In genomic region chr10:62562795-62563194, GRCh38 we compare ENCODE assay signal across 19 cellular contexts.
DNase-seq lines count a peak whose midpoint lies in the region; ATAC-seq, FAIRE-seq and TF ChIP-seq lines count a peak whose summit lies in the region.
"Had no signal": no experiment of that assay in that cellular context is flagged by ENCODE, and none has a peak within 500 bp of the region (broad histone marks: within the 10 kb centered on the region; RNA-seq: fewer than 3 reads in every experiment).

No MANE protein-coding gene starts in this region.

- H3K4me3 ChIP-seq in neural progenitor cell, result no peak overlapping the region
- H3K4me3 ChIP-seq: MG63, SK-N-MC had no signal

- intact Hi-C loops in natural killer cell (cut with micrococcal nuclease), result no loop called here

- no peaks in the 10 kb centered on the region for H3K36me3 ChIP-seq in neural progenitor cell
- H3K36me3 ChIP-seq: BE2C, MG63 had no signal

- TF ChIP-seq CTCF in natural killer cell (IDR thresholded peaks at IDR 0.05) (no peak), neural progenitor cell (IDR thresholded peaks at IDR 0.05) (no peak)

- no peaks in the 10 kb centered on the region for H4K20me1 ChIP-seq in neural progenitor cell (ENCODE audit: low read depth)

- H3K79me2 ChIP-seq in neural progenitor cell (ENCODE audit: low read depth), result no peaks in the 10 kb centered on the region

- ATAC-seq in natural killer cell treated with Interleukin-12 subunit alpha and Interleukin-12 subunit beta and Interleukin-15 and Interleukin-18, amount 100 ng/mL, for 72 hours, result peak in 1 of 2 donors; percentile 70
- ATAC-seq in natural killer cell (no peak), HG03139 (IDR thresholded peaks at IDR 0.05; ENCODE audit: unreplicated experiment) (no peak), HG03378 (IDR thresholded peaks at IDR 0.05; ENCODE audit: unreplicated experiment) (no peak)
- ATAC-seq in activated T-helper 17 cell treated with anti-CD3 and anti-CD28 coated beads, Interleukin-2, amount 50 U/mL, for 72 hours (replicated peaks), result peak; percentile 61
- ATAC-seq: Panc1 had no signal

- H3K27ac ChIP-seq in neural progenitor cell (no peak overlapping the region), substantia nigra (ENCODE audit: low read depth, low read length, poor library complexity, severe bottlenecking) (peak overlapping the region; percentile 80)
- H3K27ac ChIP-seq: SK-N-MC had no signal

- DNase-seq in natural killer cell treated with Interleukin-12 subunit alpha and Interleukin-12 subunit beta and Interleukin-15 and Interleukin-18, amount 100 ng/mL, for 72 hours (ENCODE audit: low spot score), result no peak
- no peak for DNase-seq in natural killer cell
- no peak for DNase-seq in neural progenitor cell (ENCODE audit: low spot score)
- no peak for DNase-seq in substantia nigra (lab: John Stamatoyannopoulos, UW)
- DNase-seq in urothelium cell line (ENCODE audit: low spot score), result no peak
- DNase-seq: BE2C; CD4-positive, alpha-beta memory T cell; DMS79; HCEC 1CT; KG1; MG63; NCI-H1092; NCI-H2081 treated with DMSO at 0.1 percent for 48 hours; NCI-H510A treated with DMSO at 0.1 percent for 48 hours had no signal

- H3K9me3 ChIP-seq in neural progenitor cell (ENCODE audit: low read depth), result no peaks in the 10 kb centered on the region
- H3K9me3 ChIP-seq: BE2C, MG63 had no signal

- no peaks in the 10 kb centered on the region for H3K27me3 ChIP-seq in neural progenitor cell
- H3K27me3 ChIP-seq: BE2C, MG63 had no signal

- no peak overlapping the region for H3K9ac ChIP-seq in neural progenitor cell

- H3K4me1 ChIP-seq in neural progenitor cell, result no peaks in the 10 kb centered on the region
- H3K4me1 ChIP-seq: BE2C had no signal

- H2AFZ ChIP-seq in neural progenitor cell (replicated peaks), result no peak overlapping the region

- no peaks in the 10 kb centered on the region for H3K9me3 Mint-ChIP-seq in natural killer cell treated with Interleukin-12 subunit alpha and Interleukin-12 subunit beta and Interleukin-15 and Interleukin-18, amount 100 ng/mL, for 72 hours
- H3K9me3 Mint-ChIP-seq in natural killer cell, result no peaks in the 10 kb centered on the region
- no peaks in the 10 kb centered on the region for H3K9me3 Mint-ChIP-seq in activated T-helper 17 cell treated with anti-CD3 and anti-CD28 coated beads, Interleukin-2, amount 50 U/mL, for 72 hours
- no peaks in the 10 kb centered on the region for H3K9me3 Mint-ChIP-seq in neural progenitor cell

- no peak for FAIRE-seq in urothelium cell line (lab: Jason Lieb, UNC)

- H3K4me1 Mint-ChIP-seq in natural killer cell treated with Interleukin-12 subunit alpha and Interleukin-12 subunit beta and Interleukin-15 and Interleukin-18, amount 100 ng/mL, for 72 hours (ENCODE audit: low read depth in 2 of 2), result peaks cover 0 to 7% of the 10 kb centered on the region in 2 donors
- H3K4me1 Mint-ChIP-seq in natural killer cell (no peaks in the 10 kb centered on the region), neural progenitor cell (peaks cover 20% of the 10 kb centered on the region)
- H3K4me1 Mint-ChIP-seq in activated T-helper 17 cell treated with anti-CD3 and anti-CD28 coated beads, Interleukin-2, amount 50 U/mL, for 72 hours, result no peaks in the 10 kb centered on the region
- H3K4me1 Mint-ChIP-seq: CD4-positive, alpha-beta memory T cell had no signal

- no peak overlapping the region for H3K27ac Mint-ChIP-seq in natural killer cell treated with Interleukin-12 subunit alpha and Interleukin-12 subunit beta and Interleukin-15 and Interleukin-18, amount 100 ng/mL, for 72 hours
- H3K27ac Mint-ChIP-seq in natural killer cell (no peak overlapping the region), neural progenitor cell (peak overlapping the region; percentile 17)
- H3K27ac Mint-ChIP-seq in activated T-helper 17 cell treated with anti-CD3 and anti-CD28 coated beads, Interleukin-2, amount 50 U/mL, for 72 hours, result no peak overlapping the region
- H3K27ac Mint-ChIP-seq: CD4-positive, alpha-beta memory T cell had no signal

- H3K4me2 ChIP-seq in neural progenitor cell, result no peak overlapping the region

- no peaks in the 10 kb centered on the region for H3F3A ChIP-seq in neural progenitor cell (ENCODE audit: low read depth)

- H3K36me3 Mint-ChIP-seq in natural killer cell treated with Interleukin-12 subunit alpha and Interleukin-12 subunit beta and Interleukin-15 and Interleukin-18, amount 100 ng/mL, for 72 hours, result no peaks in the 10 kb centered on the region
- no peaks in the 10 kb centered on the region for H3K36me3 Mint-ChIP-seq in natural killer cell
- no peaks in the 10 kb centered on the region for H3K36me3 Mint-ChIP-seq in activated T-helper 17 cell treated with anti-CD3 and anti-CD28 coated beads, Interleukin-2, amount 50 U/mL, for 72 hours (ENCODE audit: low read depth)
- no peaks in the 10 kb centered on the region for H3K36me3 Mint-ChIP-seq in neural progenitor cell

- H3K27me3 Mint-ChIP-seq in natural killer cell treated with Interleukin-12 subunit alpha and Interleukin-12 subunit beta and Interleukin-15 and Interleukin-18, amount 100 ng/mL, for 72 hours, result peaks cover 21 to 22% of the 10 kb centered on the region in 2 donors
- H3K27me3 Mint-ChIP-seq in natural killer cell (ENCODE audit: low read depth in 2 of 2) (peaks cover 13 to 42% of the 10 kb centered on the region in 2 donors), neural progenitor cell (ENCODE audit: insufficient read depth, low read depth) (peaks cover 2% of the 10 kb centered on the region)
- H3K27me3 Mint-ChIP-seq in activated T-helper 17 cell treated with anti-CD3 and anti-CD28 coated beads, Interleukin-2, amount 50 U/mL, for 72 hours, result peaks cover 15% of the 10 kb centered on the region

- peak overlapping the region; percentile 9 for H3K4me3 Mint-ChIP-seq in natural killer cell treated with Interleukin-12 subunit alpha and Interleukin-12 subunit beta and Interleukin-15 and Interleukin-18, amount 100 ng/mL, for 72 hours
- H3K4me3 Mint-ChIP-seq in natural killer cell (no peak overlapping the region), neural progenitor cell (no peak overlapping the region)
- no peak overlapping the region for H3K4me3 Mint-ChIP-seq in activated T-helper 17 cell treated with anti-CD3 and anti-CD28 coated beads, Interleukin-2, amount 50 U/mL, for 72 hours
- H3K4me3 Mint-ChIP-seq: CD4-positive, alpha-beta memory T cell had no signal
